ENCODE assay signal across 27 cellular contexts in genomic region chr14:72645706-72646105, GRCh38.
"Had no signal": no experiment of that assay in that cellular context is flagged by ENCODE, and none has a peak within 500 bp of the region (broad histone marks: within the 10 kb centered on the region; RNA-seq: fewer than 3 reads in every experiment).

No MANE protein-coding gene starts in this region.

- H3K9me3 ChIP-seq: SJCRH30, SK-N-SH had no signal

- H3K4me2 ChIP-seq: SK-N-SH had no signal

- H3K4me3 ChIP-seq: cardiac muscle cell, SJCRH30 had no signal

- H3K27ac ChIP-seq: brain microvascular endothelial cell, cardiac muscle cell, SJCRH30, VCaP had no signal

- H3K4me1 ChIP-seq: SJCRH30 had no signal

- ATAC-seq: activated CD4-positive, alpha-beta T cell treated with anti-CD3 and anti-CD28 coated beads for 36 hours; Panc1; Right ventricle myocardium inferior had no signal

- H3K4me1 Mint-ChIP-seq: activated CD4-positive, alpha-beta T cell treated with anti-CD3 and anti-CD28 coated beads for 36 hours; activated naive CD4-positive, alpha-beta T cell treated with anti-CD3 and anti-CD28 coated beads, Interleukin-2, amount 50 U/mL, for 24 hours had no signal

- DNase-seq: activated CD4-positive, alpha-beta memory T cell treated with anti-CD3 and anti-CD28 coated beads, Interleukin-2, amount 10 ng/mL, durations not matched to agents 7 days and 5 days; activated CD4-positive, alpha-beta T cell treated with anti-CD3 and anti-CD28 coated beads for 36 hours; activated CD4-positive, alpha-beta T cell treated with anti-CD3 and anti-CD28 coated beads, Interleukin-2, amount 50 U/mL, for 1 hour; activated effector memory CD4-positive, alpha-beta T cell treated with Interleukin-2 at 50 U/mL for 16 hours; activated naive CD4-positive, alpha-beta T cell; activated T-cell treated with anti-CD3 and anti-CD28 coated beads for 4 hours; amygdala; brain microvascular endothelial cell; cerebellar nuclear complex; Karpas-422; MM.1S; NCI-H1105 treated with DMSO at 0.1 percent for 48 hours; NCI-H146; NCI-H187 treated with DMSO at 0.1 percent for 48 hours; NCI-H2081 treated with DMSO at 0.1 percent for 48 hours; NCI-H345; NCI-H510A; NCI-H526 treated with DMSO at 0.1 percent for 48 hours; RPMI8226; SJCRH30; SK-N-SH; T-helper 1 cell had no signal

- H3K9me3 Mint-ChIP-seq: activated CD4-positive, alpha-beta memory T cell treated with anti-CD3 and anti-CD28 coated beads, Interleukin-2, amount 10 ng/mL, durations not matched to agents 7 days and 5 days had no signal

- H3K36me3 Mint-ChIP-seq: activated naive CD4-positive, alpha-beta T cell treated with anti-CD3 and anti-CD28 coated beads, Interleukin-2, amount 50 U/mL, for 24 hours had no signal

- H3K4me3 Mint-ChIP-seq: activated CD4-positive, alpha-beta memory T cell treated with anti-CD3 and anti-CD28 coated beads, Interleukin-2, amount 10 ng/mL, durations not matched to agents 7 days and 5 days; activated CD4-positive, alpha-beta T cell treated with anti-CD3 and anti-CD28 coated beads for 36 hours; activated naive CD4-positive, alpha-beta T cell treated with anti-CD3 and anti-CD28 coated beads, Interleukin-2, amount 50 U/mL, for 24 hours had no signal

- H3K36me3 ChIP-seq: brain microvascular endothelial cell, cardiac muscle cell, SJCRH30 had no signal

- H3K27me3 ChIP-seq: brain microvascular endothelial cell, cardiac muscle cell, SJCRH30 had no signal

- H3K27ac Mint-ChIP-seq: activated CD4-positive, alpha-beta memory T cell treated with anti-CD3 and anti-CD28 coated beads, Interleukin-2, amount 10 ng/mL, durations not matched to agents 7 days and 5 days; activated CD4-positive, alpha-beta T cell treated with anti-CD3 and anti-CD28 coated beads for 36 hours; activated naive CD4-positive, alpha-beta T cell treated with anti-CD3 and anti-CD28 coated beads, Interleukin-2, amount 50 U/mL, for 24 hours had no signal

- H3K9ac ChIP-seq: SK-N-SH had no signal
